ENCODE assay signal across 28 cellular contexts in the genomic region with DNA sequence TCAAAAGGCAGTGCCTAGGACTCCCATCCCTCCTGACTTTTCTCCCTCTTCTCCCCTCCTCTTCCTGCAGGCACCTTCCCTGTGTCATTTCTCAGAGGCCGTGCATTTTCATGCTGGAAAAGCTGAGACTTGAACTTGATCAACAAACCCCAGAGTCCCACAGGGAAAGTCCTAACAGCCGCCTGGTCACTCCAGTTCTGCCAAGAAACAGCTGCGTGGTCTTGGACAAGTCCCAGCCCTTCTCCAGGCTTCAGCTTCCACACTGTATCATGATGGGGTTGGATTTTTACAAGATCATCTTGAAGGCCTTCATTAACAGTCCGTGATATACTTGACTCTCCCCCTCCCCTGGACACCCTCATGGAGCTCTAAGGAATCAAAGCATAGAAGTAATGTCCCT.
A peak's percentile ranks its signal among the peaks of the same experiment; 100 is the strongest.
DNase-seq lines count a peak whose midpoint lies in the region; ATAC-seq and TF ChIP-seq lines count a peak whose summit lies in the region.
"Had no signal": no experiment of that assay in that cellular context is flagged by ENCODE, and none has a peak within 500 bp of the region (broad histone marks: within the 10 kb centered on the region; RNA-seq: fewer than 3 reads in every experiment).

No MANE protein-coding gene starts in this region.

- intact Hi-C loops in activated CD4-positive, alpha-beta T cell treated with anti-CD3 and anti-CD28 coated beads, Interleukin-2, amount 10 ng/mL, durations not matched to agents 24 days and 14 days (cut with micrococcal nuclease), result loop anchor here (5.0 to 10.0 kb wide), 6 partner anchors 41 to 441 kb away; no protein-coding TSS in a partner anchor
- intact Hi-C loops in tibial artery (cut with DNase I; ENCODE audit: low total_unique reads) (loop anchor here (5.0 to 10.0 kb wide), 5 partner anchors 283 to 929 kb away; a partner anchor contains a TSS), MCF 10A (cut with micrococcal nuclease) (loop anchor here (2.0 to 10.0 kb wide), 5 partner anchors 173 to 535 kb away; a partner anchor contains a TSS)

- no peaks in the 10 kb centered on the region for H3K27me3 Mint-ChIP-seq in activated CD4-positive, alpha-beta T cell treated with anti-CD3 and anti-CD28 coated beads, Interleukin-2, amount 10 ng/mL, durations not matched to agents 7 days and 5 days
- no peaks in the 10 kb centered on the region for H3K27me3 Mint-ChIP-seq in activated CD4-positive, alpha-beta T cell treated with anti-CD3 and anti-CD28 coated beads, Interleukin-2, amount 10 ng/mL, durations not matched to agents 24 days and 14 days
- peaks cover 16% of the 10 kb centered on the region for H3K27me3 Mint-ChIP-seq in MCF 10A (ENCODE audit: insufficient read depth, unreplicated experiment)
- H3K27me3 Mint-ChIP-seq: activated CD4-positive, alpha-beta memory T cell treated with anti-CD3 and anti-CD28 coated beads for 36 hours had no signal

- no peak for TF ChIP-seq CTCF in VCaP (conservative IDR thresholded peaks at IDR 0.05)
- TF ChIP-seq CTCF in tibial artery (IDR thresholded peaks at IDR 0.05), result no peak
- TF ChIP-seq CTCF in MCF 10A (IDR thresholded peaks at IDR 0.05; ENCODE audit: unreplicated experiment), result no peak

- H3K27me3 ChIP-seq in mesendoderm (ENCODE audit: insufficient read depth, low read length, poor library complexity), result no peaks in the 10 kb centered on the region
- H3K27me3 ChIP-seq in tibial artery, result no peaks in the 10 kb centered on the region
- H3K27me3 ChIP-seq: SJSA1 had no signal

- H3K9me3 ChIP-seq in tibial artery, result peaks cover 0 to 6% (median 5%) of the 10 kb centered on the region in 3 donors
- H3K9me3 ChIP-seq: SJSA1 had no signal

- no peak overlapping the region for H2AK5ac ChIP-seq in mesendoderm (ENCODE audit: low read length)

- no peak overlapping the region for H3K4me3 Mint-ChIP-seq in activated CD4-positive, alpha-beta T cell treated with anti-CD3 and anti-CD28 coated beads, Interleukin-2, amount 10 ng/mL, durations not matched to agents 7 days and 5 days
- H3K4me3 Mint-ChIP-seq in activated CD4-positive, alpha-beta T cell treated with anti-CD3 and anti-CD28 coated beads, Interleukin-2, amount 10 ng/mL, durations not matched to agents 24 days and 14 days, result no peak overlapping the region
- no peak overlapping the region for H3K4me3 Mint-ChIP-seq in MCF 10A (ENCODE audit: unreplicated experiment)
- H3K4me3 Mint-ChIP-seq: activated CD4-positive, alpha-beta memory T cell treated with anti-CD3 and anti-CD28 coated beads for 36 hours; activated naive CD4-positive, alpha-beta T cell treated with anti-CD3 and anti-CD28 coated beads, Interleukin-2, amount 10 ng/mL, durations not matched to agents 7 days and 5 days; activated T-helper 1 cell treated with anti-CD3 and anti-CD28 coated beads, Interleukin-12 subunit alpha, Interleukin-12 subunit beta, Interleukin-2, Interleukin-4 antibody, amounts not matched to agents 30 ng/mL and 10 ng/mL and 1 ng/mL, durations not matched to agents 14 hours and 24 hours and 36 hours; B cell had no signal

- H3K56ac ChIP-seq in mesendoderm (ENCODE audit: low read length), result no peak overlapping the region

- H3K23ac ChIP-seq in mesendoderm (ENCODE audit: low read length), result no peak overlapping the region

- ATAC-seq in GM18519 (IDR thresholded peaks at IDR 0.05; ENCODE audit: low FRiP score, unreplicated experiment), result no peak

- H3K9me3 Mint-ChIP-seq in activated CD4-positive, alpha-beta T cell treated with anti-CD3 and anti-CD28 coated beads, Interleukin-2, amount 10 ng/mL, durations not matched to agents 7 days and 5 days, result no peaks in the 10 kb centered on the region
- no peaks in the 10 kb centered on the region for H3K9me3 Mint-ChIP-seq in activated CD4-positive, alpha-beta T cell treated with anti-CD3 and anti-CD28 coated beads, Interleukin-2, amount 10 ng/mL, durations not matched to agents 24 days and 14 days
- no peaks in the 10 kb centered on the region for H3K9me3 Mint-ChIP-seq in MCF 10A (ENCODE audit: unreplicated experiment)
- H3K9me3 Mint-ChIP-seq: activated CD4-positive, alpha-beta memory T cell treated with anti-CD3 and anti-CD28 coated beads for 36 hours; activated naive CD4-positive, alpha-beta T cell treated with anti-CD3 and anti-CD28 coated beads, Interleukin-2, amount 10 ng/mL, durations not matched to agents 7 days and 5 days had no signal

- peak overlapping the region; percentile 92 for H3K4ac ChIP-seq in mesendoderm (ENCODE audit: low read depth, low read length)

- peaks cover 14% of the 10 kb centered on the region for H3K4me1 Mint-ChIP-seq in activated CD4-positive, alpha-beta T cell treated with anti-CD3 and anti-CD28 coated beads, Interleukin-2, amount 10 ng/mL, durations not matched to agents 7 days and 5 days
- peaks cover 22% of the 10 kb centered on the region for H3K4me1 Mint-ChIP-seq in activated CD4-positive, alpha-beta T cell treated with anti-CD3 and anti-CD28 coated beads, Interleukin-2, amount 10 ng/mL, durations not matched to agents 24 days and 14 days
- H3K4me1 Mint-ChIP-seq in MCF 10A (ENCODE audit: insufficient read depth, unreplicated experiment), result peaks cover 14% of the 10 kb centered on the region

- peak overlapping the region; percentile 39 for H3K18ac ChIP-seq in mesendoderm (ENCODE audit: low read length)

- no peaks in the 10 kb centered on the region for H3K36me3 Mint-ChIP-seq in activated CD4-positive, alpha-beta T cell treated with anti-CD3 and anti-CD28 coated beads, Interleukin-2, amount 10 ng/mL, durations not matched to agents 7 days and 5 days (ENCODE audit: low read depth)
- no peaks in the 10 kb centered on the region for H3K36me3 Mint-ChIP-seq in activated CD4-positive, alpha-beta T cell treated with anti-CD3 and anti-CD28 coated beads, Interleukin-2, amount 10 ng/mL, durations not matched to agents 24 days and 14 days (ENCODE audit: low read depth)
- H3K36me3 Mint-ChIP-seq in MCF 10A (ENCODE audit: insufficient read depth, unreplicated experiment), result no peaks in the 10 kb centered on the region
- H3K36me3 Mint-ChIP-seq: activated CD4-positive, alpha-beta memory T cell treated with anti-CD3 and anti-CD28 coated beads for 36 hours; activated naive CD4-positive, alpha-beta T cell treated with anti-CD3 and anti-CD28 coated beads, Interleukin-2, amount 10 ng/mL, durations not matched to agents 7 days and 5 days; naive B cell; T-cell had no signal

- no peak overlapping the region for H3K9ac ChIP-seq in mesendoderm (ENCODE audit: low read length)

- POLR2A ChIA-PET in activated CD4-positive, alpha-beta T cell treated with anti-CD3 and anti-CD28 coated beads, Interleukin-2, amount 10 ng/mL, durations not matched to agents 7 days and 5 days (lab: Charles Lee), result no interaction called here
- POLR2A ChIA-PET in MCF 10A (lab: Yijun Ruan, JAX), result interaction anchor here (1.4 kb wide), 1 partner anchor 13 kb away, joined by 3 read pairs; no protein-coding TSS in a partner anchor

- peak overlapping the region; percentile 47 for H2BK15ac ChIP-seq in mesendoderm (replicated peaks; ENCODE audit: low read depth)

- CTCF ChIA-PET in activated CD4-positive, alpha-beta T cell treated with anti-CD3 and anti-CD28 coated beads, Interleukin-2, amount 10 ng/mL, durations not matched to agents 7 days and 5 days (lab: Charles Lee), result interaction anchor here (0.6 to 1.3 kb wide), 9 partner anchors 11 to 736 kb away, joined by 3 to 5 read pairs (median 3); no protein-coding TSS in a partner anchor
- CTCF ChIA-PET in MCF 10A (lab: Yijun Ruan, JAX), result interaction anchor here (0.6 to 1.3 kb wide), 10 partner anchors 9 to 812 kb away, joined by 3 to 12 read pairs (median 4); no protein-coding TSS in a partner anchor

- no CpG with 5 or more reads among the region's 4 CpGs for WGBS in mesendoderm (ENCODE audit: extremely low coverage, insufficient coverage, low lambda C conversion rate)

- H3K4me2 ChIP-seq in mesendoderm (ENCODE audit: low read length), result no peak overlapping the region

- no peak for DNase-seq in activated CD4-positive, alpha-beta T cell treated with anti-CD3 and anti-CD28 coated beads, Interleukin-2, amount 10 ng/mL, durations not matched to agents 7 days and 5 days
- DNase-seq in activated CD4-positive, alpha-beta T cell treated with anti-CD3 and anti-CD28 coated beads, Interleukin-2, amount 10 ng/mL, durations not matched to agents 24 days and 14 days, result no peak
- no peak for DNase-seq in mesendoderm
- peak in 1 of 2 donors; percentile 80 for DNase-seq in tibial artery
- no peak for DNase-seq in putamen (ENCODE audit: low spot score)
- DNase-seq in MCF 10A (ENCODE audit: unreplicated experiment), result no peak
- DNase-seq: activated CD4-positive, alpha-beta memory T cell treated with anti-CD3 and anti-CD28 coated beads for 36 hours; activated CD8-positive, alpha-beta memory T cell treated with anti-CD3 and anti-CD28 coated beads, Interleukin-2, amount 50 U/mL, for 4 hours; activated naive CD4-positive, alpha-beta T cell treated with anti-CD3 and anti-CD28 coated beads, Interleukin-2, amount 10 ng/mL, durations not matched to agents 7 days and 5 days; effector CD8-positive, alpha-beta T cell; foreskin fibroblast; KBM-7; mammary epithelial cell; naive B cell; NCI-H1417; NCI-H2029 treated with DMSO at 0.1 percent for 48 hours; NCI-H526 treated with DMSO at 0.1 percent for 48 hours; occipital lobe; stimulated activated CD4-positive, alpha-beta T cell treated with anti-CD3 and anti-CD28 coated beads, Interleukin-12 subunit alpha, Interleukin-12 subunit beta, amount 100 ng/mL, for 4 hours; stimulated activated CD4-positive, alpha-beta T cell treated with anti-CD3 and anti-CD28 coated beads, Interleukin-4, amount 100 ng/mL, for 1 hour; T-cell had no signal

- H3K36me3 ChIP-seq in mesendoderm (ENCODE audit: control insufficient read depth, insufficient read depth, low read length) (no peaks in the 10 kb centered on the region), tibial artery (no peaks in the 10 kb centered on the region)
- H3K36me3 ChIP-seq: breast epithelium, SJSA1 had no signal

- H2BK5ac ChIP-seq in mesendoderm (ENCODE audit: low read length), result no peak overlapping the region

- no peak overlapping the region for H4K5ac ChIP-seq in mesendoderm (ENCODE audit: low read length)

- no peaks in the 10 kb centered on the region for H3K79me2 ChIP-seq in mesendoderm (ENCODE audit: control insufficient read depth, insufficient read depth, low read length)

- no TSS peak for BruUV-seq in MCF 10A (replicated peaks; lab: Mats Ljungman, UMichigan)

- peak overlapping the region; percentile 74 for H3K27ac Mint-ChIP-seq in activated CD4-positive, alpha-beta T cell treated with anti-CD3 and anti-CD28 coated beads, Interleukin-2, amount 10 ng/mL, durations not matched to agents 7 days and 5 days
- no peak overlapping the region for H3K27ac Mint-ChIP-seq in activated CD4-positive, alpha-beta T cell treated with anti-CD3 and anti-CD28 coated beads, Interleukin-2, amount 10 ng/mL, durations not matched to agents 24 days and 14 days
- no peak overlapping the region for H3K27ac Mint-ChIP-seq in MCF 10A (ENCODE audit: low read depth, unreplicated experiment)
- H3K27ac Mint-ChIP-seq: activated CD4-positive, alpha-beta memory T cell treated with anti-CD3 and anti-CD28 coated beads for 36 hours; activated naive CD4-positive, alpha-beta T cell treated with anti-CD3 and anti-CD28 coated beads, Interleukin-2, amount 10 ng/mL, durations not matched to agents 7 days and 5 days; B cell; naive B cell; T-cell had no signal

- H3K27ac ChIP-seq in VCaP (peak overlapping the region; percentile 70), mesendoderm (ENCODE audit: low read depth, low read length) (no peak overlapping the region), tibial artery (peak overlapping the region; percentile 57 to 72)
- H3K27ac ChIP-seq: breast epithelium, epithelial cell of prostate had no signal

- H3K4me3 ChIP-seq in mesendoderm (ENCODE audit: low read length) (no peak overlapping the region), tibial artery (no peak overlapping the region)
- H3K4me3 ChIP-seq: breast epithelium, SJSA1 had no signal

- no peak overlapping the region for H4K8ac ChIP-seq in mesendoderm (ENCODE audit: low read depth, low read length)

- no peaks in the 10 kb centered on the region for H3K79me1 ChIP-seq in mesendoderm (ENCODE audit: low read length)

- H3K4me1 ChIP-seq in mesendoderm (ENCODE audit: control insufficient read depth, low read depth, low read length) (no peaks in the 10 kb centered on the region), tibial artery (peaks cover 0 to 54% (median 23%) of the 10 kb centered on the region in 4 donors)

- H2BK120ac ChIP-seq in mesendoderm (ENCODE audit: low read depth, low read length), result no peak overlapping the region
